In genomic region chr12:31440134-31440533, GRCh38 we compare ENCODE assay signal across 2 cellular contexts.
TF ChIP-seq lines count a peak whose summit lies in the region.

No MANE protein-coding gene starts in this region.

TF ChIP-seq in HepG2, 621 proteins besides CTCF, POLR2A, EP300 and RAD21:
- TF ChIP-seq RFX1 (IDR thresholded peaks at IDR 0.05): no peak
- TF ChIP-seq HOXD1 (CRISPR knock-in tag; IDR thresholded peaks at IDR 0.05): no peak
- TF ChIP-seq RELA (CRISPR knock-in tag; IDR thresholded peaks at IDR 0.05): no peak
- TF ChIP-seq ZNF17 (CRISPR knock-in tag; IDR thresholded peaks at IDR 0.05): no peak
- TF ChIP-seq TP53 (CRISPR knock-in tag; conservative IDR thresholded peaks at IDR 0.05): no peak

TF ChIP-seq in K562, 482 proteins besides CTCF, POLR2A, EP300 and RAD21:
- no peak for TF ChIP-seq TRIM25 (IDR thresholded peaks at IDR 0.05; ENCODE audit: borderline replicate concordance)
- no peak for TF ChIP-seq E2F1 (CRISPR knock-in tag; IDR thresholded peaks at IDR 0.05)
- TF ChIP-seq ZNF263 (CRISPR knock-in tag; IDR thresholded peaks at IDR 0.05; ENCODE audit: borderline replicate concordance): no peak
- no peak for TF ChIP-seq ZNF511 (CRISPR knock-in tag; IDR thresholded peaks at IDR 0.05)
- TF ChIP-seq ZNF551 (CRISPR knock-in tag; IDR thresholded peaks at IDR 0.05): no peak
- TF ChIP-seq FOXM1 (IDR thresholded peaks at IDR 0.05; ENCODE audit: low read depth): no peak
- TF ChIP-seq FOXM1 (CRISPR knock-in tag; IDR thresholded peaks at IDR 0.05; ENCODE audit: low read depth): no peak
